ENCODE assay signal across 40 cellular contexts in genomic region chr1:229243638-229244037, GRCh38.
"Had no signal": no experiment of that assay in that cellular context is flagged by ENCODE, and none has a peak within 500 bp of the region (broad histone marks: within the 10 kb centered on the region; RNA-seq: fewer than 3 reads in every experiment).

No MANE protein-coding gene starts in this region.

- H3K36me3 Mint-ChIP-seq: activated naive CD4-positive, alpha-beta T cell treated with anti-CD3 and anti-CD28 coated beads, Interleukin-2, amount 10 ng/mL, durations not matched to agents 7 days and 5 days; activated naive CD8-positive, alpha-beta T cell treated with anti-CD3 and anti-CD28 coated beads for 36 hours had no signal

- ATAC-seq: activated naive CD4-positive, alpha-beta T cell treated with anti-CD3 and anti-CD28 coated beads, Interleukin-2, amount 50 U/mL, for 72 hours; activated naive CD8-positive, alpha-beta T cell treated with anti-CD3 and anti-CD28 coated beads, Interleukin-2, amount 50 U/mL, for 24 hours; activated T-cell treated with anti-CD3 and anti-CD28 coated beads, Interleukin-2, amount 50 U/mL, for 4 hours; activated T-cell treated with anti-CD3 and anti-CD28 coated beads, Interleukin-2, amount 50 U/mL, for 72 hours; activated T-helper 17 cell treated with anti-CD3 and anti-CD28 coated beads, Interleukin-2, amount 50 U/mL, for 72 hours; body of pancreas had no signal

- H3K9me3 ChIP-seq: body of pancreas, breast epithelium had no signal

- H3K36me3 ChIP-seq: adrenal gland, ascending aorta, brain microvascular endothelial cell, breast epithelium, cardiac muscle cell had no signal

- H3K27ac ChIP-seq: adrenal gland, ascending aorta, body of pancreas, brain microvascular endothelial cell, breast epithelium, cardiac muscle cell had no signal

- H3K4me1 ChIP-seq: adrenal gland, ascending aorta had no signal

- H3K27me3 ChIP-seq: adrenal gland, ascending aorta, body of pancreas, brain microvascular endothelial cell, breast epithelium, cardiac muscle cell had no signal

- H3K4me3 Mint-ChIP-seq: activated naive CD4-positive, alpha-beta T cell treated with anti-CD3 and anti-CD28 coated beads for 36 hours; activated naive CD4-positive, alpha-beta T cell treated with anti-CD3 and anti-CD28 coated beads, Interleukin-2, amount 10 ng/mL, durations not matched to agents 7 days and 5 days; activated naive CD4-positive, alpha-beta T cell treated with anti-CD3 and anti-CD28 coated beads, Interleukin-2, amount 50 U/mL, for 24 hours; activated naive CD8-positive, alpha-beta T cell; activated naive CD8-positive, alpha-beta T cell treated with anti-CD3 and anti-CD28 coated beads for 36 hours; activated naive CD8-positive, alpha-beta T cell treated with anti-CD3 and anti-CD28 coated beads, Interleukin-2, amount 10 ng/mL, durations not matched to agents 7 days and 5 days; activated naive CD8-positive, alpha-beta T cell treated with anti-CD3 and anti-CD28 coated beads, Interleukin-2, amount 50 U/mL, for 24 hours; activated T-cell treated with anti-CD3 and anti-CD28 coated beads, Interleukin-2, amount 50 U/mL, for 24 hours; activated T-cell treated with anti-CD3 and anti-CD28 coated beads, Interleukin-2, amount 50 U/mL, for 4 hours; activated T-cell treated with anti-CD3 and anti-CD28 coated beads, Interleukin-2, amount 50 U/mL, for 72 hours; activated T-helper 1 cell treated with anti-CD3 and anti-CD28 coated beads, Interleukin-12 subunit alpha, Interleukin-12 subunit beta, Interleukin-2, Interleukin-4 antibody, amounts not matched to agents 30 ng/mL and 10 ng/mL and 1 ng/mL, durations not matched to agents 14 hours and 24 hours and 36 hours; activated T-helper 17 cell treated with anti-CD3 and anti-CD28 coated beads, Interleukin-2, amount 50 U/mL, for 72 hours; brain; central memory CD8-positive, alpha-beta T cell had no signal

- DNase-seq: activated effector memory CD4-positive, alpha-beta T cell treated with anti-CD3 and anti-CD28 coated beads, Interleukin-2, amount 50 U/mL, for 16 hours; activated effector memory CD4-positive, alpha-beta T cell treated with Interleukin-2 at 50 U/mL for 16 hours; activated gamma-delta T cell; activated gamma-delta T cell treated with Interleukin-2 at 50 U/mL for 16 hours; activated naive CD4-positive, alpha-beta T cell; activated naive CD4-positive, alpha-beta T cell treated with anti-CD3 and anti-CD28 coated beads for 36 hours; activated naive CD4-positive, alpha-beta T cell treated with anti-CD3 and anti-CD28 coated beads, Interleukin-2, amount 10 ng/mL, durations not matched to agents 7 days and 5 days; activated naive CD4-positive, alpha-beta T cell treated with anti-CD3 and anti-CD28 coated beads, Interleukin-2, amount 50 U/mL, for 16 hours; activated naive CD4-positive, alpha-beta T cell treated with Interleukin-2 at 50 U/mL for 16 hours; activated naive CD8-positive, alpha-beta T cell treated with anti-CD3 and anti-CD28 coated beads for 36 hours; activated naive CD8-positive, alpha-beta T cell treated with anti-CD3 and anti-CD28 coated beads, Interleukin-2, amount 10 ng/mL, durations not matched to agents 7 days and 5 days; activated naive CD8-positive, alpha-beta T cell treated with anti-CD3 and anti-CD28 coated beads, Interleukin-2, amount 50 U/mL, for 24 hours; activated T-cell treated with anti-CD3 and anti-CD28 coated beads, Interleukin-2, amount 50 U/mL, for 1 hour; activated T-cell treated with anti-CD3 and anti-CD28 coated beads, Interleukin-2, amount 50 U/mL, for 24 hours; activated T-cell treated with anti-CD3 and anti-CD28 coated beads, Interleukin-2, amount 50 U/mL, for 4 hours; activated T-cell treated with anti-CD3 and anti-CD28 coated beads, Interleukin-2, amount 50 U/mL, for 48 hours; activated T-cell treated with anti-CD3 and anti-CD28 coated beads, Interleukin-2, amount 50 U/mL, for 72 hours; adrenal gland; amniotic stem cell; amygdala; anterior cingulate cortex; aorta; body of pancreas; brain microvascular endothelial cell; caudate nucleus; central memory CD4-positive, alpha-beta T cell; cerebellar nuclear complex had no signal

- H3K27me3 Mint-ChIP-seq: activated naive CD4-positive, alpha-beta T cell treated with anti-CD3 and anti-CD28 coated beads, Interleukin-2, amount 50 U/mL, for 24 hours; activated naive CD8-positive, alpha-beta T cell; activated naive CD8-positive, alpha-beta T cell treated with anti-CD3 and anti-CD28 coated beads for 36 hours; activated naive CD8-positive, alpha-beta T cell treated with anti-CD3 and anti-CD28 coated beads, Interleukin-2, amount 50 U/mL, for 24 hours; activated T-cell treated with anti-CD3 and anti-CD28 coated beads, Interleukin-2, amount 50 U/mL, for 24 hours; activated T-helper 17 cell treated with anti-CD3 and anti-CD28 coated beads, Interleukin-2, amount 50 U/mL, for 72 hours; central memory CD8-positive, alpha-beta T cell had no signal

- FAIRE-seq: astrocyte, bronchial epithelial cell had no signal

- H3K4me3 ChIP-seq: adrenal gland, ascending aorta, body of pancreas, breast epithelium, cardiac muscle cell had no signal

- H3K27ac Mint-ChIP-seq: activated naive CD4-positive, alpha-beta T cell treated with anti-CD3 and anti-CD28 coated beads for 36 hours; activated naive CD4-positive, alpha-beta T cell treated with anti-CD3 and anti-CD28 coated beads, Interleukin-2, amount 10 ng/mL, durations not matched to agents 7 days and 5 days; activated naive CD4-positive, alpha-beta T cell treated with anti-CD3 and anti-CD28 coated beads, Interleukin-2, amount 50 U/mL, for 24 hours; activated naive CD4-positive, alpha-beta T cell treated with anti-CD3 and anti-CD28 coated beads, Interleukin-2, amount 50 U/mL, for 72 hours; activated naive CD8-positive, alpha-beta T cell; activated naive CD8-positive, alpha-beta T cell treated with anti-CD3 and anti-CD28 coated beads for 36 hours; activated naive CD8-positive, alpha-beta T cell treated with anti-CD3 and anti-CD28 coated beads, Interleukin-2, amount 10 ng/mL, durations not matched to agents 7 days and 5 days; activated naive CD8-positive, alpha-beta T cell treated with anti-CD3 and anti-CD28 coated beads, Interleukin-2, amount 50 U/mL, for 24 hours; activated T-cell treated with anti-CD3 and anti-CD28 coated beads, Interleukin-2, amount 50 U/mL, for 24 hours; activated T-cell treated with anti-CD3 and anti-CD28 coated beads, Interleukin-2, amount 50 U/mL, for 72 hours; activated T-helper 1 cell treated with anti-CD3 and anti-CD28 coated beads, Interleukin-12 subunit alpha, Interleukin-12 subunit beta, Interleukin-2, Interleukin-4 antibody, amounts not matched to agents 30 ng/mL and 10 ng/mL and 1 ng/mL, durations not matched to agents 14 hours and 24 hours and 36 hours; activated T-helper 17 cell treated with anti-CD3 and anti-CD28 coated beads, Interleukin-2, amount 50 U/mL, for 72 hours; activated T-helper 2 cell treated with anti-CD3 and anti-CD28 coated beads, Interferon-gamma antibody, Interleukin-2, Interleukin-4, amounts not matched to agents 10 μg/mL and 5 μg/mL and 100 μg/mL, durations not matched to agents 14 hours and 24 hours and 36 hours; brain had no signal

- H3K4me1 Mint-ChIP-seq: brain; central memory CD8-positive, alpha-beta T cell had no signal
